ENCODE assay signal across 8 cellular contexts in the genomic region with DNA sequence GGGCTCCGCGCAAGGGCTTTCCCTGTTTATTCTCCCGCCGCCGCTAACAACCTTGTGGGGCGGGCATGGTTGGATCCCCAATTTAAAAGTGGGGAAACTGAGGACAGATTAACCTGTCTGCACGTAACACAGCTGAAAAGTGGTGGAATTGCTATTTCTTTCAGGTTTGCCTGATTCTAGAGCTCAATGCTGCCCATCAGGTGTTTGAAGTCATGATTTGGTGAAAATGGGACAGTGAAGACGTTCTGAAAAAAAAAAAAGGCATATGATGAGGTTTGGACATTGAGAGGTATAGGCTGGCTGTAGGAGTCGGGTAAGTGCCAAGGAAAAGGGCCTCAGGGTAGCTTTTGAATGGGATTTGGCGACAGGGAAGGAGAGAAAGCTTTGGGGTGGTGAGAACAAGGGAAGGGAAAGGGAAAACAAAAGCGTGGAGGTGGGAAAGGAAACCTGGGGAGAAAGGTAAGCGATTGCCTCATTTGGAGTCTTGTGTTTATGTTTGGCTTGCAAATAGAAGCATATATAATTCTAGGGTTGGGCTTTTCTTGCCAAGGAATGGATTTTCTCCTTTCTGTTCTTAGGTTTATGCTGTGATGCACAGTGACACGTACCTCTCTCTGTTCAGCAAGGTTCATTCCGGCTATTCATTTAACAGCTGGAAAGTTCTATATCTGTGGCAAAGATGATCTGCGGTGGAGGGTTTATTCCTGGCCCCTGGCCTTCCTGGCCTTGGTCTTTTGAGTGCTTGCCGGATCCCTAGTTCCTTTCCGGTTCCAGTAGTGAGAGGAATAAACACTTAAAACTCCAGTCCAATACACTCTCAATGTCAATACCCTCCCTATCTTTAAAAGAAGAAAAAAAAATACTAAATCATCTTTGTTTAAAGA. TPM values are rescaled to one million over a fixed set of nuclear protein-coding genes. Genes with fewer than 3 reads are reported as not detected.
A peak's percentile ranks its signal among the peaks of the same experiment; 100 is the strongest.
DNase-seq lines count a peak whose midpoint lies in the region; ATAC-seq and TF ChIP-seq lines count a peak whose summit lies in the region.

No MANE protein-coding gene starts in this region.

- H3K27ac ChIP-seq in body of pancreas (peak overlapping the region; percentile 94 to 98 (median 94)), mesodermal cell (ENCODE audit: low read depth, low read length, severe bottlenecking) (peak overlapping the region; percentile 39)

- no peaks in the 10 kb centered on the region for H3K9me3 Mint-ChIP-seq in HFFc6

- 1 to 4% methylated on average over 17 of the region's 17 CpGs for WGBS in body of pancreas, 2 donors
- WGBS in mesodermal cell (ENCODE audit: insufficient coverage in 2 of 2), 2 experiments, result 11 to 15% methylated on average over 13 to 14 of the region's 17 CpGs

- no peak for TF ChIP-seq CTCF in AG09309 (IDR thresholded peaks at IDR 0.05; ENCODE audit: control insufficient read depth, insufficient read depth, low read depth, low read length, missing control alignments)
- no peak for TF ChIP-seq CTCF in HFFc6 (IDR thresholded peaks at IDR 0.05)
- no peak for TF ChIP-seq CTCF in body of pancreas (IDR thresholded peaks at IDR 0.05)

- no peak for TF ChIP-seq POLR2A in body of pancreas (IDR thresholded peaks at IDR 0.05)

- intact Hi-C loops in body of pancreas (cut with DNase I), result no loop called here

- ATAC-seq in body of pancreas, result no peak
- no peak for ATAC-seq in GM18868 (IDR thresholded peaks at IDR 0.05; ENCODE audit: unreplicated experiment)

- no peaks in the 10 kb centered on the region for H3K36me3 Mint-ChIP-seq in HFFc6 (ENCODE audit: low read depth)

- no peaks in the 10 kb centered on the region for H3K36me3 ChIP-seq in body of pancreas (replicated peaks in 1 of 2; ENCODE audit: insufficient read depth in 1 of 2, low read depth in 2 of 2)
- no peaks in the 10 kb centered on the region for H3K36me3 ChIP-seq in mesodermal cell (ENCODE audit: control insufficient read depth, insufficient read depth, low read length)

- peaks cover 39% of the 10 kb centered on the region for H3K4me1 Mint-ChIP-seq in HFFc6 (ENCODE audit: low read depth)

- H3K27ac Mint-ChIP-seq in HFFc6, result no peak overlapping the region; the same call in 1 of the 2 replicates

- DNase-seq in AG09309 (ENCODE audit: low read depth) (no peak), HFFc6 (no peak), body of pancreas (no peak), globus pallidus (ENCODE audit: low spot score) (no peak), middle frontal gyrus (ENCODE audit: extremely low spot score, low spot score) (no peak), T-helper 9 cell (no peak)

- H3K4me3 ChIP-seq in AG09309 (ENCODE audit: control insufficient read depth, low read depth, low read length) (peak overlapping the region; percentile 64), body of pancreas (peak overlapping the region; percentile 24 to 48), mesodermal cell (ENCODE audit: extremely low read depth, insufficient read depth, low read length, poor library complexity, severe bottlenecking) (peak overlapping the region; percentile 66)

- peak overlapping the region; percentile 90 for H3K4me3 Mint-ChIP-seq in HFFc6

- H3K4me1 ChIP-seq in body of pancreas (peaks cover 38% of the 10 kb centered on the region), mesodermal cell (ENCODE audit: control insufficient read depth, insufficient read depth, low read length, poor library complexity, severe bottlenecking) (peaks cover 19% of the 10 kb centered on the region)

- no peaks in the 10 kb centered on the region for H3K27me3 ChIP-seq in body of pancreas

- H3K9me3 ChIP-seq in body of pancreas, result no peaks in the 10 kb centered on the region
- H3K9me3 ChIP-seq in mesodermal cell (ENCODE audit: control insufficient read depth, low read length), result no peaks in the 10 kb centered on the region

- H3K27me3 Mint-ChIP-seq in HFFc6 (ENCODE audit: insufficient read depth), result peaks cover 11% of the 10 kb centered on the region

RNA-seq across cellular contexts. Expression of gene STIM2, which starts 2.4 kb away (rescaled TPM):
- 10 to 100 TPM; 13.7 to 17.1 (median 16.0) TPM for total RNA-seq in HFFc6 (2021; fragmentation: NEBNext Ultra II Directional; extraction: Animal tissue kit (Norgen Biotek cat#: 25700))
- total RNA-seq in body of pancreas, result 10 to 100 TPM; 10.9 to 53.4 TPM
- 31.3 TPM for polyA plus RNA-seq in mesodermal cell (2013, experiment 1 of 2)
- 33.7 TPM for polyA plus RNA-seq in mesodermal cell (2013, experiment 2 of 2)
